8 cellular contexts compared by ENCODE assay signal in the genomic region with DNA sequence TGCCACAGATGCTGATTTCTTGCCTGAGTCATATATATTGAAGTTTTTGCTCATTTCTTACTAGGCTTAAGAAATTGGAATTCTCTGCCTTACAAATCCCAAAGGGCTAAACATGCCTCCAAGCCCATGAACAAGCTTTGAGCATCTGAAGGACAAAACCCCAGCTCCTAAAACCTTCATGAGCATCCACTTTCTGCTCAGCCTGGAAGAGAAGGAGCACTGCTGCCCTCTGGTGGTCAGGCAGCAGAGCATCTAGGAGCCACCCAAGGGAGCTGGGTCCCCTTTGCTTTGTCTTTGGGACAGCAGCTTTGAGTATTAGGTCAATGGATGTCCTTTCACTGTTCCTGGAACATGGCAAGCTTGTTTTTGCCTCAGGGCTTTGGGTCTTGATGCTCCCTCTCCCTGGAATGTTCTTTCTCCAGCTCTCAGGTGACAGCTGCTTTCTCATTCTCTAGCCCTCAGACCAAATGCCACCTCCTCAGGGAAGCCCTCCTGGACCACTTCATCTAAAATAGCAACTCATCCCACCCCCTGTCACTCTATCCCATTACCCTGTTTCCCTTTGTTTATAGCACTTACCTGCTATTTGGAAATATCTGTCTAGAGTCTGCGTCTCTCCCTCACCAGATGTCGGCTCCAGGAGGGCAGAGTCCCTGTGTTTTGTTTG. TPM values are rescaled to one million over a fixed set of nuclear protein-coding genes. Genes with fewer than 3 reads are reported as not detected.
A peak's percentile ranks its signal among the peaks of the same experiment; 100 is the strongest.
DNase-seq lines count a peak whose midpoint lies in the region; ATAC-seq and TF ChIP-seq lines count a peak whose summit lies in the region.

No MANE protein-coding gene starts in this region.

- CTCF ChIA-PET in HEK293 (lab: Yijun Ruan, JAX), result interaction anchor here (0.6 to 6.2 kb wide), 97 partner anchors 9 to 569 kb away, joined by 3 to 527 read pairs (median 5); partner anchors contain the start of genes AVPR1B, CTSE, ELK4 and PM20D1

- no peak overlapping the region for H3K4me3 Mint-ChIP-seq in CD14-positive monocyte

- peaks cover 0 to 3% (median 2%) of the 10 kb centered on the region in 7 donors for H3K9me3 Mint-ChIP-seq in CD14-positive monocyte

- H3K27ac Mint-ChIP-seq in CD14-positive monocyte, result no peak overlapping the region

- peaks cover 7% of the 10 kb centered on the region for H3K4me1 Mint-ChIP-seq in CD14-positive monocyte

- H3K36me3 ChIP-seq in HEK293 (ENCODE audit: control insufficient read depth in 2 of 2, insufficient read depth in 1 of 2, low read length in 2 of 2), result no peaks in the 10 kb centered on the region

- TF ChIP-seq CTCF in CD14-positive monocyte (IDR thresholded peaks at IDR 0.05), result peak; percentile 94
- TF ChIP-seq CTCF in HEK293 (tag by site-specific recombination; IDR thresholded peaks at IDR 0.05), result peak; percentile 88

- ATAC-seq in GM18858 (IDR thresholded peaks at IDR 0.05; ENCODE audit: unreplicated experiment), result no peak

- intact Hi-C loops in CD14-positive monocyte (cut with micrococcal nuclease), result loop anchor here (1.0 to 5.0 kb wide), 3 partner anchors 58 to 187 kb away; no protein-coding TSS in a partner anchor

- no peaks in the 10 kb centered on the region for H3K4me1 ChIP-seq in HEK293 (ENCODE audit: control insufficient read depth, insufficient read depth, low read length)

- H3K27me3 Mint-ChIP-seq in CD14-positive monocyte (ENCODE audit: low read depth in 3 of 3), result peaks cover 1 to 3% (median 2%) of the 10 kb centered on the region in 3 donors

- H3K27ac ChIP-seq in HEK293 (ENCODE audit: extremely low read depth, low read depth, low read length), result no peak overlapping the region

- H3K9me3 ChIP-seq in HEK293 (ENCODE audit: control insufficient read depth, insufficient read depth, low read depth, low read length), result no peaks in the 10 kb centered on the region

- POLR2A ChIA-PET in HEK293 (lab: Yijun Ruan, JAX), result interaction anchor here (0.7 to 1.9 kb wide), 7 partner anchors 55 to 346 kb away, joined by 3 to 18 read pairs (median 4); partner anchors contain the start of gene ELK4

- H3K36me3 Mint-ChIP-seq in CD14-positive monocyte, result peaks cover 0 to 4% of the 10 kb centered on the region in 2 donors

- DNase-seq in CD14-positive monocyte (ENCODE audit: low spot score), result peak; percentile 54
- DNase-seq in NCI-H460 (ENCODE audit: extremely low read depth, low read depth), result peak; percentile 82
- DNase-seq in activated CD4-positive, CD25-positive, alpha-beta regulatory T cell treated with anti-CD3 and anti-CD28 coated beads, Interleukin-2, amount 50 U/mL, for 72 hours, result peak; percentile 81
- DNase-seq in cerebellar cortex (ENCODE audit: low spot score), result peak; percentile 87
- DNase-seq in left kidney (ENCODE audit: low read depth, low spot score), result peak; percentile 87
- DNase-seq in stimulated activated CD4-positive, alpha-beta T cell treated with anti-CD3 and anti-CD28 coated beads, Interleukin-2, amount 100 ng/mL, for 4 hours (ENCODE audit: low read depth), result peak; percentile 67

- no peak overlapping the region for H3K4me3 ChIP-seq in HEK293 (ENCODE audit: low read depth, low read length)

TF ChIP-seq in HEK293, 187 proteins besides CTCF, POLR2A, EP300 and RAD21 (continues in another document):
- TF ChIP-seq SP2 (tag by site-specific recombination; IDR thresholded peaks at IDR 0.05) (no peak), ZNF692 (tag by site-specific recombination; IDR thresholded peaks at IDR 0.05) (peak; percentile 52; the same call in 1 of the 2 replicates), YY2 (tag by site-specific recombination; IDR thresholded peaks at IDR 0.05) (no peak), TRIM28 (IDR thresholded peaks at IDR 0.05; ENCODE audit: borderline replicate concordance, low read length) (no peak), OVOL3 (tag by site-specific recombination; IDR thresholded peaks at IDR 0.05) (no peak), HIC1 (tag by site-specific recombination; IDR thresholded peaks at IDR 0.05) (no peak), ZBTB7A (tag by site-specific recombination; IDR thresholded peaks at IDR 0.05; ENCODE audit: low read depth) (no peak), ZNF645 (tag by site-specific recombination; IDR thresholded peaks at IDR 0.05) (no peak), ZNF501 (tag by site-specific recombination; IDR thresholded peaks at IDR 0.05) (no peak), SP7 (tag by site-specific recombination; IDR thresholded peaks at IDR 0.05) (peak; percentile 30; the same call in 1 of the 2 replicates)
- TF ChIP-seq, protein P1, sequence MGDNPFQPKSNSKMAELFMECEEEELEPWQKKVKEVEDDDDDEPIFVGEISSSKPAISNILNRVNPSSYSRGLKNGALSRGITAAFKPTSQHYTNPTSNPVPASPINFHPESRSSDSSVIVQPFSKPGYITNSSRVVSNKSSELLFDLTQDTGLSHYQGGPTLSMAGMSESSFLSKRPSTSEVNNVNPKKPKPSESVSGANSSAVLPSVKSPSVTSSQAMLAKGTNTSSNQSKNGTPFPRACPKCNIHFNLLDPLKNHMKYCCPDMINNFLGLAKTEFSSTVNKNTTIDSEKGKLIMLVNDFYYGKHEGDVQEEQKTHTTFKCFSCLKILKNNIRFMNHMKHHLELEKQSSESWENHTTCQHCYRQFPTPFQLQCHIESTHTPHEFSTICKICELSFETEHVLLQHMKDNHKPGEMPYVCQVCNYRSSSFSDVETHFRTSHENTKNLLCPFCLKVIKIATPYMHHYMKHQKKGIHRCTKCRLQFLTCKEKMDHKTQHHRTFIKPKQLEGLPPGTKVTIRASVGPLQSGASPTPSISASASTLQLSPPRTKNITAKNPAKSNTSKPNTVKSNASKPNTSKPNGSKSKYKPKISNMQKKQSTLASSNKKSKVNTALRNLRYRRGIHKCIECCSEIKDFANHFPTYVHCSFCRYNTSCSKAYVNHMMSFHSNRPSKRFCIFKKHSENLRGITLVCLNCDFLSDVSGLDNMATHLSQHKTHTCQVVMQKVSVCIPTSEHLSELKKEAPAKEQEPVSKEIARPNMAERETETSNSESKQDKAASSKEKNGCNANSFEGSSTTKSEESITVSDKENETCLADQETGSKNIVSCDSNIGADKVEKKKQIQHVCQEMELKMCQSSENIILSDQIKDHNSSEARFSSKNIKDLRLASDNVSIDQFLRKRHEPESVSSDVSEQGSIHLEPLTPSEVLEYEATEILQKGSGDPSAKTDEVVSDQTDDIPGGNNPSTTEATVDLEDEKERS (tag by site-specific recombination; IDR thresholded peaks at IDR 0.05), result no peak
- TF ChIP-seq, protein P2, sequence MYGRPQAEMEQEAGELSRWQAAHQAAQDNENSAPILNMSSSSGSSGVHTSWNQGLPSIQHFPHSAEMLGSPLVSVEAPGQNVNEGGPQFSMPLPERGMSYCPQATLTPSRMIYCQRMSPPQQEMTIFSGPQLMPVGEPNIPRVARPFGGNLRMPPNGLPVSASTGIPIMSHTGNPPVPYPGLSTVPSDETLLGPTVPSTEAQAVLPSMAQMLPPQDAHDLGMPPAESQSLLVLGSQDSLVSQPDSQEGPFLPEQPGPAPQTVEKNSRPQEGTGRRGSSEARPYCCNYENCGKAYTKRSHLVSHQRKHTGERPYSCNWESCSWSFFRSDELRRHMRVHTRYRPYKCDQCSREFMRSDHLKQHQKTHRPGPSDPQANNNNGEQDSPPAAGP (tag by site-specific recombination; IDR thresholded peaks at IDR 0.05), result no peak

RNA-seq across cellular contexts. Expression of gene RAB7B, which starts 25.7 kb away (rescaled TPM):
- polyA plus RNA-seq in CD14-positive monocyte, result under 1 TPM; 0.41 to 0.52 TPM
- not detected in 2 replicates for total RNA-seq in NCI-H460 (2014; rRNA removed; shearing (Covaris generic))
- polyA plus RNA-seq in NCI-H460 (2014; cell fraction: nucleus; rRNA removed), result not detected in 2 replicates

RNA-seq across cellular contexts. Expression of gene SLC26A9, which starts 34.2 kb away (rescaled TPM):
- polyA plus RNA-seq in CD14-positive monocyte, result not detected
- 0.02 and 0.06 TPM in 2 replicates for total RNA-seq in NCI-H460 (2014; rRNA removed; shearing (Covaris generic))
- polyA plus RNA-seq in NCI-H460 (2014; cell fraction: nucleus; rRNA removed), result 0.32 and 0.63 TPM in 2 replicates

RNA-seq across cellular contexts. Expression of gene CTSE, which starts 46.2 kb away (rescaled TPM):
- polyA plus RNA-seq in CD14-positive monocyte, result not detected
- total RNA-seq in NCI-H460 (2014; rRNA removed; shearing (Covaris generic)), result not detected in 2 replicates
- not detected in 2 replicates for polyA plus RNA-seq in NCI-H460 (2014; cell fraction: nucleus; rRNA removed)
